10 cellular contexts compared by ENCODE assay signal in the genomic region with DNA sequence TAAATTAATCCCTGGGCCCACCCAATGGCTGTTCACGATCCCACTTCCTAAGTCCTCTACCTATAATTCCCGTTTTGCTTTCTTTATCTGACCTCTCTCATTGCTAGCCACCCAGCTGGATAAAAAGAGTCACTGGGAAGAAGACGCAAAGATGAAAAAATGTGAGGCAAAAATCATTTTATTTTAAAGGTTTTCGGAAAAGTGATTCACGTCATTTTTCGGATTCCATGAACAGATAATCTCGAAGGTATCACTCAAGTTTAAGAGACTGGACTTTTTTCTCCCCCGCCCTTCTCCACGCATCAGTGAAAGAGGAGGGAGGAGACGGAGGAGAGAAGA. TPM values are rescaled to one million over a fixed set of nuclear protein-coding genes. Genes with fewer than 3 reads are reported as not detected.
DNase-seq lines count a peak whose midpoint lies in the region; ATAC-seq and TF ChIP-seq lines count a peak whose summit lies in the region.
"Had no signal": no experiment of that assay in that cellular context is flagged by ENCODE, and none has a peak within 500 bp of the region (broad histone marks: within the 10 kb centered on the region; RNA-seq: fewer than 3 reads in every experiment).

No MANE protein-coding gene starts in this region.

- H3K36me3 ChIP-seq in left ventricle myocardium inferior (no peaks in the 10 kb centered on the region), ectodermal cell (ENCODE audit: control insufficient read depth, insufficient read depth, low read length) (no peaks in the 10 kb centered on the region), vagina (no peaks in the 10 kb centered on the region)
- H3K36me3 ChIP-seq: neutrophil had no signal

- peak overlapping the region; percentile 46 for H3K27ac ChIP-seq in left ventricle myocardium inferior (replicated peaks)
- H3K27ac ChIP-seq in ectodermal cell (ENCODE audit: insufficient read depth, low read depth, low read length, poor library complexity, severe bottlenecking) = no peak overlapping the region
- H3K27ac ChIP-seq in vagina = peak overlapping the region; percentile 43
- H3K27ac ChIP-seq: neutrophil had no signal

- 43 to 45% methylated on average over 10 of the region's 10 CpGs for WGBS in ectodermal cell, 2 experiments

- TF ChIP-seq CTCF in left ventricle myocardium inferior (IDR thresholded peaks at IDR 0.05; ENCODE audit: borderline replicate concordance) = no peak
- no peak for TF ChIP-seq CTCF in nephron (IDR thresholded peaks at IDR 0.05; ENCODE audit: unreplicated experiment in 3 of 3)
- no peak for TF ChIP-seq CTCF in vagina (IDR thresholded peaks at IDR 0.05)

- no peak overlapping the region for H3K27ac Mint-ChIP-seq in nephron

- intact Hi-C loops in left ventricle myocardium inferior (cut with micrococcal nuclease) (no loop called here), Right ventricle myocardium inferior (cut with DNase I) (no loop called here), vagina (cut with DNase I) (no loop called here)

- peak overlapping the region; percentile 64 for H3K4me3 ChIP-seq in left ventricle myocardium inferior
- H3K4me3 ChIP-seq in ectodermal cell (ENCODE audit: insufficient read depth, low read depth, low read length) = peak overlapping the region; percentile 42
- H3K4me3 ChIP-seq in vagina = peak overlapping the region; percentile 35 to 55

- ATAC-seq in Right ventricle myocardium inferior (no peak), HG02642 (IDR thresholded peaks at IDR 0.05; ENCODE audit: poor library complexity, unreplicated experiment) (no peak), HG03108 (IDR thresholded peaks at IDR 0.05; ENCODE audit: unreplicated experiment) (no peak)

- peak overlapping the region; percentile 86 to 89 (median 87) for H3K4me3 Mint-ChIP-seq in nephron

- peaks cover 56% of the 10 kb centered on the region for H3K27me3 Mint-ChIP-seq in nephron (ENCODE audit: low read depth)

- peaks cover 7% of the 10 kb centered on the region for H3K4me1 Mint-ChIP-seq in nephron

- H3K4me1 ChIP-seq in left ventricle myocardium inferior = peaks cover 13% of the 10 kb centered on the region
- peaks cover 3% of the 10 kb centered on the region for H3K4me1 ChIP-seq in ectodermal cell (ENCODE audit: control insufficient read depth, insufficient read depth, low read length)
- H3K4me1 ChIP-seq in vagina = peaks cover 13% of the 10 kb centered on the region

- TF ChIP-seq POLR2A in vagina (IDR thresholded peaks at IDR 0.05) = no peak

- H3K9me3 Mint-ChIP-seq in nephron = no peaks in the 10 kb centered on the region

- DNase-seq in left ventricle myocardium inferior (no peak), Right ventricle myocardium inferior (ENCODE audit: missing footprints) (no peak), vagina (ENCODE audit: extremely low spot score in 2 of 2) (no peak), NCI-H146 (lab: John Stamatoyannopoulos, UW) (no peak)
- DNase-seq: stimulated activated naive CD4-positive, alpha-beta T cell had no signal

- H3K27me3 ChIP-seq in left ventricle myocardium inferior (ENCODE audit: low read depth) (peaks cover 63% of the 10 kb centered on the region), ectodermal cell (ENCODE audit: control insufficient read depth, insufficient read depth, low read length, poor library complexity, severe bottlenecking) (peaks cover 28% of the 10 kb centered on the region), vagina (no peaks in the 10 kb centered on the region)

- H3K36me3 Mint-ChIP-seq in nephron (ENCODE audit: low read depth) = no peaks in the 10 kb centered on the region

- H3K9me3 ChIP-seq in left ventricle myocardium inferior (replicated peaks) (no peaks in the 10 kb centered on the region), ectodermal cell (ENCODE audit: control insufficient read depth, low read length) (no peaks in the 10 kb centered on the region), vagina (no peaks in the 10 kb centered on the region)
- H3K9me3 ChIP-seq: neutrophil had no signal

RNA-seq across cellular contexts. Expression of a gene that starts 0.3 kb away (rescaled TPM):
- total RNA-seq in left ventricle myocardium inferior = 0.14 TPM
- total RNA-seq in Right ventricle myocardium inferior = 0.16 TPM
- polyA plus RNA-seq in ectodermal cell (2013, experiment 1 of 4) = not detected
- polyA plus RNA-seq in ectodermal cell (2013, experiment 2 of 4) = not detected
- not detected for polyA plus RNA-seq in ectodermal cell (2013, experiment 3 of 4)
- not detected for polyA plus RNA-seq in ectodermal cell (2013, experiment 4 of 4)
- total RNA-seq in vagina = not detected
